ENCODE assay signal across 17 cellular contexts in the genomic region with DNA sequence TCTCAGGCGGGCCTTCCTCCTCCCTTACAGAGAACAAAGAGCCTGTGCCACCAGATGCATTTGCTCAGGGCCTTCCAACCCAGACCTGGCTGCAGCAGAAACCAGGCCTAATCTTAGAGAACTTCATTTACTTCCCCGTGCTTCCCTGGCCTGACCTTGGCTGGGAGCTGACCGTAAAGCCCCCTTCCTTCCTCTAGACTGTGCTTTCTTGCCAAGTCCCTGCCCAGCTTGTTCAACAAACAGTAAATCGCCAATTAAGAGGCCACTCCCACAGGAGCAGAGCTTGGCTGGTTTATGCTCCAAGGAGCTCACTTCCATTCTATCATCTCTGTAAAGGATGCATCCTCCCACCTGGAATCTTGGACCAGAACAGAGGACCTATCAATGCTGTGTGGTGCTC.
A peak's percentile ranks its signal among the peaks of the same experiment; 100 is the strongest.
DNase-seq lines count a peak whose midpoint lies in the region; ATAC-seq and TF ChIP-seq lines count a peak whose summit lies in the region.
"Had no signal": no experiment of that assay in that cellular context is flagged by ENCODE, and none has a peak within 500 bp of the region (broad histone marks: within the 10 kb centered on the region; RNA-seq: fewer than 3 reads in every experiment).

No MANE protein-coding gene starts in this region.

- H3K36me3 Mint-ChIP-seq in H9 (ENCODE audit: insufficient read depth in 1 of 3, low read depth in 3 of 3) = no peaks in the 10 kb centered on the region; a peak in 1 of 7 replicates

- WGBS in H9 (ENCODE audit: extremely low coverage, insufficient read length, low lambda C conversion rate) = no CpG with 5 or more reads among the region's 4 CpGs
- no CpG with 5 or more reads among the region's 4 CpGs for WGBS in mesendoderm (ENCODE audit: extremely low coverage, insufficient coverage, low lambda C conversion rate)
- 20 to 35% methylated on average over 3 to 4 of the region's 4 CpGs for WGBS in thyroid gland, 2 donors

- TF ChIP-seq CTCF in H9 (conservative IDR thresholded peaks at IDR 0.05) = no peak
- TF ChIP-seq CTCF in thyroid gland (IDR thresholded peaks at IDR 0.05) = no peak

- H3K56ac ChIP-seq in H9 (ENCODE audit: insufficient read length, low read depth, low read length) (no peak overlapping the region), mesendoderm (ENCODE audit: low read length) (peak overlapping the region; percentile 63)

- ATAC-seq in HG02798 (IDR thresholded peaks at IDR 0.05; ENCODE audit: poor library complexity, unreplicated experiment) = no peak
- ATAC-seq: left ventricle myocardium superior, Right ventricle myocardium inferior had no signal

- H3K23me2 ChIP-seq in H9 (ENCODE audit: insufficient read length, low read depth, low read length, poor library complexity, severe bottlenecking) = no peaks in the 10 kb centered on the region

- H3K79me2 ChIP-seq in H9 (ENCODE audit: insufficient read depth, low read length) (no peaks in the 10 kb centered on the region), mesendoderm (ENCODE audit: control insufficient read depth, insufficient read depth, low read length) (no peaks in the 10 kb centered on the region)
- H3K79me2 ChIP-seq: parathyroid adenoma had no signal

- H3K4ac ChIP-seq in H9 (ENCODE audit: low read depth, low read length) = no peak overlapping the region
- peak overlapping the region; percentile 50 for H3K4ac ChIP-seq in mesendoderm (ENCODE audit: low read depth, low read length)

- H3K79me1 ChIP-seq in H9 (ENCODE audit: insufficient read depth, low read depth, low read length, poor library complexity, severe bottlenecking) (no peaks in the 10 kb centered on the region), mesendoderm (ENCODE audit: low read length) (no peaks in the 10 kb centered on the region)

- H2BK120ac ChIP-seq in H9 (ENCODE audit: low read depth, low read length, poor library complexity, severe bottlenecking) (no peak overlapping the region), mesendoderm (ENCODE audit: low read depth, low read length) (no peak overlapping the region)

- no peaks in the 10 kb centered on the region for H3K36me3 ChIP-seq in mesendoderm (ENCODE audit: control insufficient read depth, insufficient read depth, low read length)
- H3K36me3 ChIP-seq in thyroid gland = no peaks in the 10 kb centered on the region
- H3K36me3 ChIP-seq: WERI-Rb-1 had no signal

- H3K18ac ChIP-seq in H9 (ENCODE audit: insufficient read length, low read depth, low read length) (no peak overlapping the region), mesendoderm (ENCODE audit: low read length) (peak overlapping the region; percentile 19)

- H3K4me1 ChIP-seq in H9 (ENCODE audit: insufficient read depth, low read length) (no peaks in the 10 kb centered on the region; the same call in 1 of the 2 replicates), mesendoderm (ENCODE audit: control insufficient read depth, low read depth, low read length) (peaks cover 10% of the 10 kb centered on the region), thyroid gland (peaks cover 20 to 34% of the 10 kb centered on the region in 2 donors)
- H3K4me1 ChIP-seq: parathyroid adenoma had no signal

- H2BK12ac ChIP-seq in H9 (ENCODE audit: insufficient read length, low read depth, low read length) = no peak overlapping the region

- H2AFZ ChIP-seq in H9 (ENCODE audit: low read length) = no peak overlapping the region
- H2AFZ ChIP-seq: parathyroid adenoma had no signal

- no peak overlapping the region for H3T11ph ChIP-seq in H9 (ENCODE audit: low read length)

- H2BK20ac ChIP-seq in H9 (ENCODE audit: low read depth, low read length, poor library complexity, severe bottlenecking) = no peak overlapping the region

- no peaks in the 10 kb centered on the region for H4K20me1 ChIP-seq in H9 (ENCODE audit: control insufficient read depth, insufficient read depth, insufficient read length)

- no peak overlapping the region for H3K4me3 Mint-ChIP-seq in H9

- DNase-seq in H9 (no peak), astrocyte of the hippocampus (ENCODE audit: low read depth, low spot score) (peak; percentile 31), mesendoderm (no peak), thyroid gland (peak; percentile 44 to 46), UCSD-AML1 (lab: John Stamatoyannopoulos, UW; ENCODE audit: unreplicated experiment) (no peak)
- no peak for DNase-seq in activated effector memory CD4-positive, alpha-beta T cell treated with Interleukin-2 at 50 U/mL for 16 hours
- DNase-seq: activated gamma-delta T cell; amniotic stem cell; effector memory CD4-positive, alpha-beta T cell; head of caudate nucleus; left ventricle myocardium superior; NCI-H1930; NCI-H510A had no signal

- H3K9ac ChIP-seq in H9 (ENCODE audit: extremely low read depth, insufficient read length, low read length) (no peak overlapping the region), mesendoderm (ENCODE audit: low read length) (peak overlapping the region; percentile 23)
- H3K9ac ChIP-seq: parathyroid adenoma had no signal

- H3K4me3 ChIP-seq in mesendoderm (ENCODE audit: low read length) = no peak overlapping the region
- H3K4me3 ChIP-seq in thyroid gland (replicated peaks in 1 of 3) = no peak overlapping the region

- H3K27ac ChIP-seq in H9 (ENCODE audit: insufficient read length, low read depth, low read length) (no peak overlapping the region), mesendoderm (ENCODE audit: low read depth, low read length) (no peak overlapping the region), thyroid gland (peak overlapping the region; percentile 10 to 42 (median 38))
- H3K27ac ChIP-seq: parathyroid adenoma had no signal

- no peak overlapping the region for H3K27ac Mint-ChIP-seq in H9

- no peak for TF ChIP-seq POLR2A in thyroid gland (IDR thresholded peaks at IDR 0.05)

- intact Hi-C loops in thyroid gland (cut with DNase I) = loop anchor here (10.0 kb wide), 1 partner anchor 268 kb away; no protein-coding TSS in a partner anchor

- H4K5ac ChIP-seq in H9 (ENCODE audit: insufficient read length, low read depth, low read length) = no peak overlapping the region
- H4K5ac ChIP-seq in mesendoderm (ENCODE audit: low read length) = no peak overlapping the region

- H4K8ac ChIP-seq in H9 (replicated peaks; ENCODE audit: insufficient read length, low read depth, low read length) (no peak overlapping the region), mesendoderm (ENCODE audit: low read depth, low read length) (no peak overlapping the region)

- no peak overlapping the region for H4K91ac ChIP-seq in H9 (ENCODE audit: insufficient read length, low read depth, low read length)

- H2BK5ac ChIP-seq in H9 (ENCODE audit: insufficient read length, low read length) = no peak overlapping the region
- peak overlapping the region; percentile 11 for H2BK5ac ChIP-seq in mesendoderm (ENCODE audit: low read length)

- no peak overlapping the region for H3K4me2 ChIP-seq in H9 (ENCODE audit: insufficient read depth, insufficient read length, low read length)
- no peak overlapping the region for H3K4me2 ChIP-seq in mesendoderm (ENCODE audit: low read length)

- H3K9me3 Mint-ChIP-seq in H9 = no peaks in the 10 kb centered on the region

- H3K4me1 Mint-ChIP-seq in H9 = peaks cover 16 to 31% of the 10 kb centered on the region in 2 experiments

- H3K27me3 ChIP-seq in H9 (ENCODE audit: insufficient read depth, low read length) = no peaks in the 10 kb centered on the region
- H3K27me3 ChIP-seq in mesendoderm (ENCODE audit: insufficient read depth, low read length, poor library complexity) = no peaks in the 10 kb centered on the region
- no peaks in the 10 kb centered on the region for H3K27me3 ChIP-seq in thyroid gland

- H2BK15ac ChIP-seq in H9 (ENCODE audit: low read depth, low read length) = no peak overlapping the region
- H2BK15ac ChIP-seq in mesendoderm (replicated peaks; ENCODE audit: low read depth) = no peak overlapping the region

- H3K9me3 ChIP-seq in H9 (ENCODE audit: control insufficient read depth, low read depth, low read length) (no peaks in the 10 kb centered on the region), thyroid gland (no peaks in the 10 kb centered on the region)

- H3K27me3 Mint-ChIP-seq in H9 (ENCODE audit: low read depth) = peaks cover 22% of the 10 kb centered on the region

- H2AK5ac ChIP-seq in H9 (ENCODE audit: insufficient read length, low read length) (no peak overlapping the region), mesendoderm (ENCODE audit: low read length) (peak overlapping the region; percentile 86)

- H3K14ac ChIP-seq in H9 (ENCODE audit: insufficient read depth, low read length) = 0 out of 2 replicates have a peak overlapping the region, but pooled peaks have one; percentile 24

- H3K23ac ChIP-seq in H9 (ENCODE audit: insufficient read length, low read depth, low read length) (no peak overlapping the region), mesendoderm (ENCODE audit: low read length) (no peak overlapping the region)

Comparison
In these comparisons a context has a peak if more than half of its experiments do, and no peak if none do; other contexts are left out.
1. DNase-seq: peak in astrocyte of the hippocampus (single experiment) and thyroid gland (2 of 2); none in H9 (single experiment), mesendoderm (single experiment), activated effector memory CD4-positive, alpha-beta T cell treated with Interleukin-2 at 50 U/mL for 16 hours (single experiment) and UCSD-AML1 (single experiment).
2. H3K27ac ChIP-seq: peak in thyroid gland (3 of 3); none in H9 (single experiment) and mesendoderm (single experiment).